31 cellular contexts compared by ENCODE assay signal in the genomic region with DNA sequence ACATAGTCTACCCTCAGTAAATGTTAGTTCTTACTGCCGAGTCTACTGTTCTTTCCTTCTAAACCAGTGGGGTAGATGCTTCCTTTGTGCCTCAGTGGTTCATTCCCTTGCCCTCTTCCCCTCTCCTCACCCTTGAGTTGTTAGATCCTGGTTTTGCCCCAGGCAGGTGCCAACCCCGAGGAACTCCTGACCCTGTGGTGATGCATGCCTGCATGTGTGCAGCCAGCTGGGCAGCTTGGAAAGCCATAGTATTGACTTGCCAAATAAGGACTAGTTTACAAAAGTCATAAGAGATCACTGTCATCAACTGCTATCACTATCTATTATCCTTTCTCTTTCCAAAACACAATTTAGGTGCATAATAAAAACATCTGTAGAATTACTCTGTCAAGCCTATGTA. TPM values are rescaled to one million over a fixed set of nuclear protein-coding genes. Genes with fewer than 3 reads are reported as not detected.
"Had no signal": no experiment of that assay in that cellular context is flagged by ENCODE, and none has a peak within 500 bp of the region (broad histone marks: within the 10 kb centered on the region; RNA-seq: fewer than 3 reads in every experiment).

No MANE protein-coding gene starts in this region.

- H3K9me3 ChIP-seq: breast epithelium, esophagus squamous epithelium, spleen, tibial nerve had no signal

- H3K36me3 ChIP-seq: breast epithelium, esophagus squamous epithelium, spleen, tibial nerve, WERI-Rb-1 had no signal

- H3K27me3 ChIP-seq: spleen, tibial nerve had no signal

- DNase-seq: activated CD4-positive, alpha-beta memory T cell treated with anti-CD3 and anti-CD28 coated beads for 36 hours; activated CD4-positive, alpha-beta T cell treated with anti-CD3 and anti-CD28 coated beads, Interleukin-2, amount 10 ng/mL, durations not matched to agents 24 days and 14 days; activated CD8-positive, alpha-beta memory T cell treated with anti-CD3 and anti-CD28 coated beads, Interleukin-2, amount 50 U/mL, for 4 hours; activated gamma-delta T cell; activated naive CD4-positive, alpha-beta T cell treated with anti-CD3 and anti-CD28 coated beads, Interleukin-2, amount 10 ng/mL, durations not matched to agents 7 days and 5 days; activated T-cell treated with anti-CD3 and anti-CD28 coated beads, Interleukin-2, amount 50 U/mL, for 1 hour; amniotic stem cell; dermis blood vessel endothelial cell; effector CD8-positive, alpha-beta T cell; esophagus squamous epithelium; foreskin melanocyte; islet precursor cell; left colon; midbrain; naive thymus-derived CD4-positive, alpha-beta T cell; nucleus accumbens; right cardiac atrium; spleen; stimulated activated naive CD4-positive, alpha-beta T cell; T-helper 9 cell; WERI-Rb-1 had no signal

- H3K9me3 Mint-ChIP-seq: activated CD4-positive, alpha-beta memory T cell treated with anti-CD3 and anti-CD28 coated beads for 36 hours; activated CD4-positive, alpha-beta T cell treated with anti-CD3 and anti-CD28 coated beads, Interleukin-2, amount 10 ng/mL, durations not matched to agents 24 days and 14 days; activated naive CD4-positive, alpha-beta T cell treated with anti-CD3 and anti-CD28 coated beads, Interleukin-2, amount 10 ng/mL, durations not matched to agents 7 days and 5 days; central memory CD8-positive, alpha-beta T cell; neural crest cell had no signal

- H3K36me3 Mint-ChIP-seq: activated CD4-positive, alpha-beta memory T cell treated with anti-CD3 and anti-CD28 coated beads for 36 hours; activated naive CD4-positive, alpha-beta T cell treated with anti-CD3 and anti-CD28 coated beads, Interleukin-2, amount 10 ng/mL, durations not matched to agents 7 days and 5 days; memory B cell; naive thymus-derived CD4-positive, alpha-beta T cell had no signal

- ATAC-seq: activated CD4-positive, CD25-positive, alpha-beta regulatory T cell treated with anti-CD3 and anti-CD28 coated beads, Interleukin-2, amount 50 U/mL, for 24 hours; left colon; naive thymus-derived CD4-positive, alpha-beta T cell; right cardiac atrium had no signal

- H3K4me3 ChIP-seq: breast epithelium, esophagus squamous epithelium, spleen, tibial nerve had no signal

- H3K4me3 Mint-ChIP-seq: activated CD4-positive, alpha-beta memory T cell treated with anti-CD3 and anti-CD28 coated beads for 36 hours; activated CD4-positive, alpha-beta T cell treated with anti-CD3 and anti-CD28 coated beads, Interleukin-2, amount 10 ng/mL, durations not matched to agents 24 days and 14 days; activated naive CD4-positive, alpha-beta T cell treated with anti-CD3 and anti-CD28 coated beads, Interleukin-2, amount 10 ng/mL, durations not matched to agents 7 days and 5 days; central memory CD8-positive, alpha-beta T cell; memory B cell; naive thymus-derived CD4-positive, alpha-beta T cell; neural crest cell had no signal

- H3K4me1 Mint-ChIP-seq: activated CD4-positive, alpha-beta T cell treated with anti-CD3 and anti-CD28 coated beads, Interleukin-2, amount 10 ng/mL, durations not matched to agents 24 days and 14 days; central memory CD8-positive, alpha-beta T cell; naive thymus-derived CD4-positive, alpha-beta T cell had no signal

- H3K9ac ChIP-seq: parathyroid adenoma had no signal

- H3K4me1 ChIP-seq: breast epithelium, esophagus squamous epithelium, parathyroid adenoma, spleen, tibial nerve had no signal

- H3K27me3 Mint-ChIP-seq: activated CD4-positive, alpha-beta memory T cell treated with anti-CD3 and anti-CD28 coated beads for 36 hours; activated CD4-positive, alpha-beta T cell treated with anti-CD3 and anti-CD28 coated beads, Interleukin-2, amount 10 ng/mL, durations not matched to agents 24 days and 14 days; activated naive CD4-positive, alpha-beta T cell treated with anti-CD3 and anti-CD28 coated beads, Interleukin-2, amount 10 ng/mL, durations not matched to agents 7 days and 5 days; memory B cell had no signal

- H3K27ac ChIP-seq: breast epithelium, epithelial cell of prostate, esophagus squamous epithelium, parathyroid adenoma, spleen, tibial nerve, WERI-Rb-1 had no signal

RNA-seq across cellular contexts. Expression of a gene that starts 50.9 kb away (rescaled TPM):
- total RNA-seq: activated CD4-positive, alpha-beta memory T cell treated with anti-CD3 and anti-CD28 coated beads for 36 hours; activated CD4-positive, alpha-beta T cell treated with anti-CD3 and anti-CD28 coated beads, Interleukin-2, amount 10 ng/mL, durations not matched to agents 24 days and 14 days; activated CD8-positive, alpha-beta memory T cell treated with anti-CD3 and anti-CD28 coated beads for 36 hours; T-helper 1 cell treated with Interleukin-12 subunit alpha and Interleukin-12 subunit beta and Interleukin-4 antibody, amounts not matched to agents 30 ng/mL and 1 ng/mL, for 36 hours had no signal
